In genomic region chr16:76446251-76446650, GRCh38 we compare ENCODE assay signal across 22 cellular contexts.
A peak's percentile ranks its signal among the peaks of the same experiment; 100 is the strongest.
DNase-seq lines count a peak whose midpoint lies in the region; ATAC-seq lines count a peak whose summit lies in the region.
"Had no signal": no experiment of that assay in that cellular context is flagged by ENCODE, and none has a peak within 500 bp of the region (broad histone marks: within the 10 kb centered on the region; RNA-seq: fewer than 3 reads in every experiment).

No MANE protein-coding gene starts in this region.

- intact Hi-C loops in sciatic nerve (cut with DNase I) = no loop called here

- peak; percentile 4 for DNase-seq in NCI-H2227 (lab: John Stamatoyannopoulos, UW; ENCODE audit: unreplicated experiment)
- DNase-seq in NCI-H2227 treated with DMSO at 0.1 percent for 48 hours (lab: John Stamatoyannopoulos, UW) = no peak
- DNase-seq in caudate nucleus (lab: John Stamatoyannopoulos, UW) = peak in 2 of 61 donors; percentile 12 to 63
- peak; percentile 63 for DNase-seq in putamen (ENCODE audit: low spot score)
- no peak for DNase-seq in sciatic nerve (ENCODE audit: low spot score)
- DNase-seq: 8988T; ACHN; BE2C; C1 segment of cervical spinal cord; CD4-positive, alpha-beta memory T cell; CD4-positive, CD25-positive, alpha-beta regulatory T cell; CD8-positive, alpha-beta memory T cell; COR-L47; DMS 273 treated with DMSO at 0.1 percent for 48 hours; DMS153; DMS53; DMS79; DND-41; EL; GDM1 had no signal

- peak overlapping the region; percentile 40 for H3K27ac ChIP-seq in caudate nucleus (ENCODE audit: low read depth, low read length)
- H3K27ac ChIP-seq: BLaER1 had no signal

- ATAC-seq in GM21367 (IDR thresholded peaks at IDR 0.05; ENCODE audit: unreplicated experiment) (no peak), sciatic nerve (no peak)

Comparison
In these comparisons a context has a peak if more than half of its experiments do, and no peak if none do; other contexts are left out.
1. DNase-seq: peak in NCI-H2227 (single experiment) and putamen (single experiment); none in NCI-H2227 treated with DMSO at 0.1 percent for 48 hours (single experiment) and sciatic nerve (single experiment).